3 cellular contexts compared by ENCODE assay signal in genomic region chr7:34333184-34333583, GRCh38.
TF ChIP-seq lines count a peak whose summit lies in the region.

No MANE protein-coding gene starts in this region.

TF ChIP-seq in HepG2, 621 proteins besides CTCF, POLR2A, EP300 and RAD21 (continues in another document):
- TF ChIP-seq PRDM10 (CRISPR knock-in tag; IDR thresholded peaks at IDR 0.05; ENCODE audit: low read depth) = no peak
- no peak for TF ChIP-seq GLMP (CRISPR knock-in tag; IDR thresholded peaks at IDR 0.05; ENCODE audit: borderline replicate concordance)
- TF ChIP-seq REL (CRISPR knock-in tag; conservative IDR thresholded peaks at IDR 0.05) = no peak
- TF ChIP-seq MAFK (conservative IDR thresholded peaks at IDR 0.05 in 1 of 2, IDR thresholded peaks at IDR 0.05 in 1 of 2; ENCODE audit: low read length in 2 of 2) = peak; percentile 63 to 74
- TF ChIP-seq HOXA3 (CRISPR knock-in tag; IDR thresholded peaks at IDR 0.05) = no peak
- no peak for TF ChIP-seq BORCS8-MEF2B (CRISPR knock-in tag; IDR thresholded peaks at IDR 0.05)
- peak; percentile 62 for TF ChIP-seq MAFF (IDR thresholded peaks at IDR 0.05; ENCODE audit: low read depth, low read length)

TF ChIP-seq in A549, 52 proteins besides CTCF, POLR2A, EP300 and RAD21:
- TF ChIP-seq HOXA7 (CRISPR knock-in tag; IDR thresholded peaks at IDR 0.05) (no peak), MAFK (IDR thresholded peaks at IDR 0.05; ENCODE audit: partially characterized antibody) (peak; percentile 58), FOSB (CRISPR knock-in tag; IDR thresholded peaks at IDR 0.05) (no peak), HES2 (IDR thresholded peaks at IDR 0.05) (no peak)

TF ChIP-seq in IMR-90, 13 proteins besides CTCF, POLR2A, EP300 and RAD21:
- no peak for TF ChIP-seq SMC3 (IDR thresholded peaks at IDR 0.05; ENCODE audit: low read depth, low read length)
- TF ChIP-seq MAFK (IDR thresholded peaks at IDR 0.05; ENCODE audit: low read depth, low read length) = peak; percentile 37; the same call in 1 of the 2 replicates
